Comparison of ENCODE assay signal across 1 cellular context in genomic region chr19:32403291-32403995, GRCh38.
TF ChIP-seq lines count a peak whose summit lies in the region.

No MANE protein-coding gene starts in this region.

TF ChIP-seq in K562, 482 proteins besides CTCF, POLR2A, EP300 and RAD21:
- TF ChIP-seq SAP30 (IDR thresholded peaks at IDR 0.05; ENCODE audit: borderline replicate concordance, insufficient read depth, low read depth, low read length, poor library complexity, severe bottlenecking) (no peak), CREM (IDR thresholded peaks at IDR 0.05; ENCODE audit: low read depth) (peak; percentile 24; the same call in 1 of the 2 replicates), TCF3 (CRISPR knock-in tag; IDR thresholded peaks at IDR 0.05) (no peak), MITF (IDR thresholded peaks at IDR 0.05) (no peak), MAFG (tag; conservative IDR thresholded peaks at IDR 0.05) (0 out of 2 replicates have a peak, but pooled peaks have one; percentile 40), RCOR1 (IDR thresholded peaks at IDR 0.05; ENCODE audit: borderline replicate concordance in 1 of 2, low read depth in 2 of 2, low read length in 2 of 2) (peak in 1 of 2 experiments; percentile 86; a peak in 1 of 4 replicates), CTBP1 (IDR thresholded peaks at IDR 0.05; ENCODE audit: borderline replicate concordance) (peak; percentile 62), PCBP2 (IDR thresholded peaks at IDR 0.05; ENCODE audit: low read depth, low read length, poor library complexity, severe bottlenecking) (no peak), NR3C1 (CRISPR knock-in tag; IDR thresholded peaks at IDR 0.05) (no peak), KDM1A (IDR thresholded peaks at IDR 0.05) (peak; percentile 40 to 46; a peak in 2 of 4 replicates), DPF2 (IDR thresholded peaks at IDR 0.05) (peak; percentile 17; the same call in 1 of the 2 replicates), SOX6 (IDR thresholded peaks at IDR 0.05) (0 out of 2 replicates have a peak, but pooled peaks have one; percentile 21), BDP1 (IDR thresholded peaks at IDR 0.05; ENCODE audit: insufficient read depth, insufficient read length) (no peak), NFE2 (IDR thresholded peaks at IDR 0.05; ENCODE audit: low read depth) (peak; percentile 86), EGR1 (conservative IDR thresholded peaks at IDR 0.05) (peak; percentile 72), ZNF316 (IDR thresholded peaks at IDR 0.05) (peak; percentile 54), CBFA2T3 (IDR thresholded peaks at IDR 0.05) (peak; percentile 20; the same call in 1 of the 2 replicates), C11orf30 (IDR thresholded peaks at IDR 0.05; ENCODE audit: low read depth) (peak; percentile 53; the same call in 1 of the 2 replicates), ETV1 (tag; conservative IDR thresholded peaks at IDR 0.05; ENCODE audit: low read depth) (peak; percentile 40; the same call in 1 of the 2 replicates)
- TF ChIP-seq, protein P1, sequence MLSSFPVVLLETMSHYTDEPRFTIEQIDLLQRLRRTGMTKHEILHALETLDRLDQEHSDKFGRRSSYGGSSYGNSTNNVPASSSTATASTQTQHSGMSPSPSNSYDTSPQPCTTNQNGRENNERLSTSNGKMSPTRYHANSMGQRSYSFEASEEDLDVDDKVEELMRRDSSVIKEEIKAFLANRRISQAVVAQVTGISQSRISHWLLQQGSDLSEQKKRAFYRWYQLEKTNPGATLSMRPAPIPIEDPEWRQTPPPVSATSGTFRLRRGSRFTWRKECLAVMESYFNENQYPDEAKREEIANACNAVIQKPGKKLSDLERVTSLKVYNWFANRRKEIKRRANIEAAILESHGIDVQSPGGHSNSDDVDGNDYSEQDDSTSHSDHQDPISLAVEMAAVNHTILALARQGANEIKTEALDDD (IDR thresholded peaks at IDR 0.05): peak; percentile 44; the same call in 1 of the 2 replicates
TF ChIP-seq in K562: peak in this region for 14.
